Comparison of ENCODE assay signal across 33 cellular contexts in the genomic region with DNA sequence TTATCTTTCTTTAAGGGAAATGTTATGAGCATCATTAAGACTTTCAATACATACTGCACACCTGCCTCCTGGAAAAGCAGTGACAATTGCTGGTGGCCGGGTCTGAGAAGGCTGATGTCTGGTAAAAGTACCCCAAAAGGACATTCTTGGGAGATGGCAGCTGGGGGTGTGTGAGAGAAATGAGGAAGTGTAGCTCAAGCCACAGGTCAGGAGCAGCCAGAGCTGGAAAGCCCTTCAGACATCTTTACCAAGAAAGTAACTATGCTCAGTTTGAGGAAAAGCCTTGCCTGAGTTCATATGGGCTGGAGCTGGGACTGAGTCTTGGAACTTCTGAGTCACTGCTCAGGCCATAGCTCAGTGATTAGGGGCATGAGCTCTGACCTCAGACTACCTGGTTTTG.
"Had no signal": no experiment of that assay in that cellular context is flagged by ENCODE, and none has a peak within 500 bp of the region (broad histone marks: within the 10 kb centered on the region; RNA-seq: fewer than 3 reads in every experiment).

No MANE protein-coding gene starts in this region.

- ATAC-seq: activated naive CD4-positive, alpha-beta T cell treated with anti-CD3 and anti-CD28 coated beads, Interleukin-2, amount 50 U/mL, for 72 hours; activated naive CD8-positive, alpha-beta T cell treated with anti-CD3 and anti-CD28 coated beads, Interleukin-2, amount 50 U/mL, for 24 hours; activated T-cell treated with anti-CD3 and anti-CD28 coated beads, Interleukin-2, amount 50 U/mL, for 4 hours; activated T-cell treated with anti-CD3 and anti-CD28 coated beads, Interleukin-2, amount 50 U/mL, for 72 hours; activated T-helper 17 cell treated with anti-CD3 and anti-CD28 coated beads, Interleukin-2, amount 50 U/mL, for 72 hours; body of pancreas had no signal

- H3K9me3 ChIP-seq: adrenal gland, ascending aorta, body of pancreas had no signal

- FAIRE-seq: astrocyte, bronchial epithelial cell had no signal

- H3K27me3 ChIP-seq: adrenal gland, ascending aorta, body of pancreas, brain microvascular endothelial cell, breast epithelium, cardiac muscle cell had no signal

- H3K36me3 ChIP-seq: adrenal gland, ascending aorta, brain microvascular endothelial cell, breast epithelium, cardiac muscle cell had no signal

- H3K27ac ChIP-seq: adrenal gland, ascending aorta, body of pancreas, brain microvascular endothelial cell, breast epithelium, cardiac muscle cell had no signal

- DNase-seq: activated effector memory CD4-positive, alpha-beta T cell treated with anti-CD3 and anti-CD28 coated beads, Interleukin-2, amount 50 U/mL, for 16 hours; activated effector memory CD4-positive, alpha-beta T cell treated with Interleukin-2 at 50 U/mL for 16 hours; activated gamma-delta T cell; activated gamma-delta T cell treated with Interleukin-2 at 50 U/mL for 16 hours; activated naive CD4-positive, alpha-beta T cell; activated naive CD4-positive, alpha-beta T cell treated with anti-CD3 and anti-CD28 coated beads for 36 hours; activated naive CD4-positive, alpha-beta T cell treated with anti-CD3 and anti-CD28 coated beads, Interleukin-2, amount 10 ng/mL, durations not matched to agents 7 days and 5 days; activated naive CD4-positive, alpha-beta T cell treated with anti-CD3 and anti-CD28 coated beads, Interleukin-2, amount 50 U/mL, for 16 hours; activated naive CD4-positive, alpha-beta T cell treated with Interleukin-2 at 50 U/mL for 16 hours; activated naive CD8-positive, alpha-beta T cell treated with anti-CD3 and anti-CD28 coated beads for 36 hours; activated naive CD8-positive, alpha-beta T cell treated with anti-CD3 and anti-CD28 coated beads, Interleukin-2, amount 10 ng/mL, durations not matched to agents 7 days and 5 days; activated naive CD8-positive, alpha-beta T cell treated with anti-CD3 and anti-CD28 coated beads, Interleukin-2, amount 50 U/mL, for 24 hours; activated T-cell treated with anti-CD3 and anti-CD28 coated beads, Interleukin-2, amount 50 U/mL, for 24 hours; activated T-cell treated with anti-CD3 and anti-CD28 coated beads, Interleukin-2, amount 50 U/mL, for 4 hours; activated T-cell treated with anti-CD3 and anti-CD28 coated beads, Interleukin-2, amount 50 U/mL, for 48 hours; activated T-cell treated with anti-CD3 and anti-CD28 coated beads, Interleukin-2, amount 50 U/mL, for 72 hours; adrenal gland; amniotic stem cell; amygdala; anterior cingulate cortex; aorta; body of pancreas; brain microvascular endothelial cell; caudate nucleus; central memory CD4-positive, alpha-beta T cell; cerebellar nuclear complex had no signal

- H3K4me3 ChIP-seq: adrenal gland, ascending aorta, body of pancreas, breast epithelium, cardiac muscle cell had no signal

- H3K4me1 ChIP-seq: adrenal gland, ascending aorta, body of pancreas, breast epithelium had no signal
